ENCODE assay signal across 11 cellular contexts in the genomic region with DNA sequence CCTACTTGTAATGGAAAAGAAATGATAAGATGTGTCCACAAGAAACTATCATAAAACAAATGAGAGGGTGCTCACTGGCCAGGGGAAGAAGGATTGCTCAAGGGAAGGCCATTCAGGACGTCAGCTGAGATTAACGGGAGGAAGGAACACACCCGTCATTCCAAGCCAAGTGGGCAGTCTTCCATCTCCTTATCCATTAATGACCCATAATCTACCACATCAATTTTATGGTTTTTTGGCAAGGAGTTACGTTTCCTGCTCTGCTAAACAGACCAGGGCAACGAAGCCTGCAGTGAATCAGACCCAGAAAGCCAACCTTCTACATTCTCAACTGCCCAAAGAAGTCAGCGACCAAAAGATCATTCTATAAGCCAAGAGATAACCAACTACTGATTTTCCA. TPM values are rescaled to one million over a fixed set of nuclear protein-coding genes. Genes with fewer than 3 reads are reported as not detected.
DNase-seq lines count a peak whose midpoint lies in the region; ATAC-seq and TF ChIP-seq lines count a peak whose summit lies in the region.
"Had no signal": no experiment of that assay in that cellular context is flagged by ENCODE, and none has a peak within 500 bp of the region (broad histone marks: within the 10 kb centered on the region; RNA-seq: fewer than 3 reads in every experiment).

No MANE protein-coding gene starts in this region.

- DNase-seq in HCEC 1CT (peak; percentile 96), SK-N-SH (peak; percentile 58), Right ventricle myocardium superior (no peak), smooth muscle cell (lab: John Stamatoyannopoulos, UW; ENCODE audit: unreplicated experiment) (no peak), ecto neural progenitor cell (ENCODE audit: low spot score) (no peak), T-helper 1 cell (no peak), DMS53 treated with DMSO at 0.1 percent for 48 hours (lab: John Stamatoyannopoulos, UW; ENCODE audit: unreplicated experiment) (no peak)
- DNase-seq: activated naive CD8-positive, alpha-beta T cell treated with anti-CD3 and anti-CD28 coated beads, Interleukin-2, amount 50 U/mL, for 24 hours; naive thymus-derived CD8-positive, alpha-beta T cell; stimulated activated naive CD4-positive, alpha-beta T cell had no signal

- CTCF ChIA-PET in SK-N-SH (lab: Yijun Ruan, JAX), result no interaction called here

- POLR2A ChIA-PET in SK-N-SH (lab: Yijun Ruan, JAX), result no interaction called here

- 13% methylated on average over 6 of the region's 6 CpGs for WGBS in SK-N-SH (ENCODE audit: low lambda C conversion rate)
- 28% methylated on average over 6 of the region's 6 CpGs for WGBS in smooth muscle cell (ENCODE audit: low lambda C conversion rate)

- H3K27me3 ChIP-seq in SK-N-SH (ENCODE audit: insufficient read depth) (no peaks in the 10 kb centered on the region), smooth muscle cell (ENCODE audit: low read depth) (no peaks in the 10 kb centered on the region)

- intact Hi-C loops in Right ventricle myocardium superior (cut with DNase I), result no loop called here

- no peak for TF ChIP-seq RAD21 in SK-N-SH (IDR thresholded peaks at IDR 0.05; ENCODE audit: low read length)

- ATAC-seq in Right ventricle myocardium superior (ENCODE audit: poor library complexity) (peak; percentile 58), GM18861 (IDR thresholded peaks at IDR 0.05; ENCODE audit: unreplicated experiment) (no peak)
- ATAC-seq: activated naive CD8-positive, alpha-beta T cell treated with anti-CD3 and anti-CD28 coated beads, Interleukin-2, amount 50 U/mL, for 24 hours; naive thymus-derived CD8-positive, alpha-beta T cell had no signal

- TF ChIP-seq CTCF in SK-N-SH (IDR thresholded peaks at IDR 0.05) (no peak), smooth muscle cell (IDR thresholded peaks at IDR 0.05; ENCODE audit: borderline replicate concordance, insufficient read depth, poor library complexity, severe bottlenecking) (no peak)

- H3K27ac ChIP-seq in SK-N-SH (ENCODE audit: low read depth in 2 of 2, low read length in 1 of 2) (peak overlapping the region; percentile 72 to 83), smooth muscle cell (ENCODE audit: low read depth) (peak overlapping the region; percentile 74)

- H3K4me3 ChIP-seq in SK-N-SH (ENCODE audit: low read depth in 2 of 2, low read length in 1 of 2) (no peak overlapping the region), smooth muscle cell (no peak overlapping the region)

- no peaks in the 10 kb centered on the region for H3K9me2 ChIP-seq in SK-N-SH

- H3F3A ChIP-seq in SK-N-SH (replicated peaks; ENCODE audit: insufficient read depth) (peaks cover 20% of the 10 kb centered on the region), smooth muscle cell (ENCODE audit: low read depth) (peaks cover 8% of the 10 kb centered on the region)

- H3K4me2 ChIP-seq in SK-N-SH (peak overlapping the region; percentile 63), smooth muscle cell (peak overlapping the region; percentile 48)

- H3K79me2 ChIP-seq in SK-N-SH (ENCODE audit: insufficient read depth) (no peaks in the 10 kb centered on the region), smooth muscle cell (ENCODE audit: low read depth) (no peaks in the 10 kb centered on the region)

- H3K36me3 ChIP-seq in SK-N-SH (replicated peaks in 1 of 2; ENCODE audit: control insufficient read depth in 1 of 2, insufficient read depth in 2 of 2, low read length in 1 of 2) (no peaks in the 10 kb centered on the region), smooth muscle cell (ENCODE audit: low read depth) (no peaks in the 10 kb centered on the region)

- peaks cover 4% of the 10 kb centered on the region; the same call in 1 of the 2 replicates for H4K20me1 ChIP-seq in SK-N-SH (ENCODE audit: insufficient read depth)
- no peaks in the 10 kb centered on the region for H4K20me1 ChIP-seq in smooth muscle cell (ENCODE audit: low read depth)

- TF ChIP-seq EP300 in SK-N-SH (IDR thresholded peaks at IDR 0.05; ENCODE audit: borderline replicate concordance in 1 of 2, low read depth in 1 of 2, low read length in 1 of 2), result peak; percentile 71 to 89; a peak in 3 of 4 replicates

- H3K4me1 ChIP-seq in SK-N-SH (ENCODE audit: control insufficient read depth in 1 of 2, insufficient read depth in 2 of 2, low read depth in 1 of 2, low read length in 1 of 2) (peaks cover 18 to 20% of the 10 kb centered on the region in 2 experiments), smooth muscle cell (ENCODE audit: low read depth) (no peaks in the 10 kb centered on the region)

- H3K9me3 ChIP-seq in SK-N-SH (no peaks in the 10 kb centered on the region), smooth muscle cell (replicated peaks; ENCODE audit: low read depth) (no peaks in the 10 kb centered on the region)

- H2AFZ ChIP-seq in SK-N-SH (ENCODE audit: low read depth) (0 out of 2 replicates have a peak overlapping the region, but pooled peaks have one; percentile 7), smooth muscle cell (ENCODE audit: low read depth) (no peak overlapping the region)

- H3K9ac ChIP-seq in SK-N-SH (no peak overlapping the region), smooth muscle cell (ENCODE audit: low read depth) (no peak overlapping the region)

TF ChIP-seq in SK-N-SH, 30 proteins besides CTCF, POLR2A, EP300 and RAD21 (continues in another document):
- TF ChIP-seq, protein P1, sequence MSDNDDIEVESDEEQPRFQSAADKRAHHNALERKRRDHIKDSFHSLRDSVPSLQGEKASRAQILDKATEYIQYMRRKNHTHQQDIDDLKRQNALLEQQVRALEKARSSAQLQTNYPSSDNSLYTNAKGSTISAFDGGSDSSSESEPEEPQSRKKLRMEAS (IDR thresholded peaks at IDR 0.05; ENCODE audit: low read depth), result peak; percentile 32; the same call in 1 of the 2 replicates
- peak; percentile 96 for TF ChIP-seq TCF12 (IDR thresholded peaks at IDR 0.05)
- TF ChIP-seq JUND (IDR thresholded peaks at IDR 0.05), result peak; percentile 75
- no peak for TF ChIP-seq GABPA (IDR thresholded peaks at IDR 0.05; ENCODE audit: low read depth)
- TF ChIP-seq, protein P2, sequence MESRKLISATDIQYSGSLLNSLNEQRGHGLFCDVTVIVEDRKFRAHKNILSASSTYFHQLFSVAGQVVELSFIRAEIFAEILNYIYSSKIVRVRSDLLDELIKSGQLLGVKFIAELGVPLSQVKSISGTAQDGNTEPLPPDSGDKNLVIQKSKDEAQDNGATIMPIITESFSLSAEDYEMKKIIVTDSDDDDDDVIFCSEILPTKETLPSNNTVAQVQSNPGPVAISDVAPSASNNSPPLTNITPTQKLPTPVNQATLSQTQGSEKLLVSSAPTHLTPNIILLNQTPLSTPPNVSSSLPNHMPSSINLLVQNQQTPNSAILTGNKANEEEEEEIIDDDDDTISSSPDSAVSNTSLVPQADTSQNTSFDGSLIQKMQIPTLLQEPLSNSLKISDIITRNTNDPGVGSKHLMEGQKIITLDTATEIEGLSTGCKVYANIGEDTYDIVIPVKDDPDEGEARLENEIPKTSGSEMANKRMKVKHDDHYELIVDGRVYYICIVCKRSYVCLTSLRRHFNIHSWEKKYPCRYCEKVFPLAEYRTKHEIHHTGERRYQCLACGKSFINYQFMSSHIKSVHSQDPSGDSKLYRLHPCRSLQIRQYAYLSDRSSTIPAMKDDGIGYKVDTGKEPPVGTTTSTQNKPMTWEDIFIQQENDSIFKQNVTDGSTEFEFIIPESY (IDR thresholded peaks at IDR 0.05; ENCODE audit: borderline replicate concordance, low read depth), result peak; percentile 36; the same call in 1 of the 2 replicates
- peak; percentile 71; the same call in 1 of the 2 replicates for TF ChIP-seq SIN3A (IDR thresholded peaks at IDR 0.05; ENCODE audit: borderline replicate concordance, low read depth, low read length)
- TF ChIP-seq, protein P3, sequence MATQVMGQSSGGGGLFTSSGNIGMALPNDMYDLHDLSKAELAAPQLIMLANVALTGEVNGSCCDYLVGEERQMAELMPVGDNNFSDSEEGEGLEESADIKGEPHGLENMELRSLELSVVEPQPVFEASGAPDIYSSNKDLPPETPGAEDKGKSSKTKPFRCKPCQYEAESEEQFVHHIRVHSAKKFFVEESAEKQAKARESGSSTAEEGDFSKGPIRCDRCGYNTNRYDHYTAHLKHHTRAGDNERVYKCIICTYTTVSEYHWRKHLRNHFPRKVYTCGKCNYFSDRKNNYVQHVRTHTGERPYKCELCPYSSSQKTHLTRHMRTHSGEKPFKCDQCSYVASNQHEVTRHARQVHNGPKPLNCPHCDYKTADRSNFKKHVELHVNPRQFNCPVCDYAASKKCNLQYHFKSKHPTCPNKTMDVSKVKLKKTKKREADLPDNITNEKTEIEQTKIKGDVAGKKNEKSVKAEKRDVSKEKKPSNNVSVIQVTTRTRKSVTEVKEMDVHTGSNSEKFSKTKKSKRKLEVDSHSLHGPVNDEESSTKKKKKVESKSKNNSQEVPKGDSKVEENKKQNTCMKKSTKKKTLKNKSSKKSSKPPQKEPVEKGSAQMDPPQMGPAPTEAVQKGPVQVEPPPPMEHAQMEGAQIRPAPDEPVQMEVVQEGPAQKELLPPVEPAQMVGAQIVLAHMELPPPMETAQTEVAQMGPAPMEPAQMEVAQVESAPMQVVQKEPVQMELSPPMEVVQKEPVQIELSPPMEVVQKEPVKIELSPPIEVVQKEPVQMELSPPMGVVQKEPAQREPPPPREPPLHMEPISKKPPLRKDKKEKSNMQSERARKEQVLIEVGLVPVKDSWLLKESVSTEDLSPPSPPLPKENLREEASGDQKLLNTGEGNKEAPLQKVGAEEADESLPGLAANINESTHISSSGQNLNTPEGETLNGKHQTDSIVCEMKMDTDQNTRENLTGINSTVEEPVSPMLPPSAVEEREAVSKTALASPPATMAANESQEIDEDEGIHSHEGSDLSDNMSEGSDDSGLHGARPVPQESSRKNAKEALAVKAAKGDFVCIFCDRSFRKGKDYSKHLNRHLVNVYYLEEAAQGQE (IDR thresholded peaks at IDR 0.05; ENCODE audit: low read depth, low read length), result peak; percentile 12; the same call in 1 of the 2 replicates
- peak; percentile 84 for TF ChIP-seq TEAD4 (IDR thresholded peaks at IDR 0.05; ENCODE audit: borderline replicate concordance, insufficient read depth)
- peak; percentile 55; the same call in 1 of the 2 replicates for TF ChIP-seq FOSL2 (IDR thresholded peaks at IDR 0.05; ENCODE audit: borderline replicate concordance, low read depth)
- TF ChIP-seq RCOR1 (IDR thresholded peaks at IDR 0.05; ENCODE audit: low read length), result peak; percentile 33; the same call in 1 of the 2 replicates
- no peak for TF ChIP-seq ELF1 (IDR thresholded peaks at IDR 0.05)
- no peak for TF ChIP-seq NRF1 (IDR thresholded peaks at IDR 0.05; ENCODE audit: low read depth, low read length)
- no peak for TF ChIP-seq EZH2phosphoT487 (IDR thresholded peaks at IDR 0.05; ENCODE audit: borderline replicate concordance, low read depth)

RNA-seq across cellular contexts. Expression of a gene that starts 25.1 kb away (rescaled TPM):
- 28.9 and 41.8 TPM in 2 replicates for polyA plus RNA-seq in SK-N-SH (2012; rRNA removed)
- polyA plus RNA-seq in SK-N-SH (2012; cell fraction: cytosol; rRNA removed), result 24.4 and 25.6 TPM in 2 replicates
- 44.0 and 60.3 TPM in 2 replicates for polyA plus RNA-seq in SK-N-SH (2012; cell fraction: nucleus; rRNA removed)
- total RNA-seq in Right ventricle myocardium superior, result 9.3 TPM
- total RNA-seq in smooth muscle cell, result 17.3 and 24.7 TPM in 2 replicates
- polyA plus RNA-seq in smooth muscle cell, result 26.0 and 26.3 TPM in 2 replicates

Comparison
In these comparisons a context has a peak if more than half of its experiments do, and no peak if none do; other contexts are left out.
1. DNase-seq: peak in HCEC 1CT (single experiment) and SK-N-SH (single experiment); none in Right ventricle myocardium superior (single experiment), smooth muscle cell (single experiment), ecto neural progenitor cell (single experiment), T-helper 1 cell (0 of 5) and DMS53 treated with DMSO at 0.1 percent for 48 hours (single experiment).